Comparison of ENCODE assay signal across 14 cellular contexts in genomic region chr17:82957961-82958491, GRCh38.
"Had no signal": no experiment of that assay in that cellular context is flagged by ENCODE, and none has a peak within 500 bp of the region (broad histone marks: within the 10 kb centered on the region; RNA-seq: fewer than 3 reads in every experiment).

No MANE protein-coding gene starts in this region.

- H3K27me3 ChIP-seq: breast epithelium, esophagus squamous epithelium, tibial artery had no signal

- H3K36me3 ChIP-seq: breast epithelium had no signal

- H3K4me1 ChIP-seq: breast epithelium had no signal

- H3K27ac Mint-ChIP-seq: activated B cell treated with CpG ODN at 0.5 μM for 24 hours; activated CD4-positive, alpha-beta T cell treated with anti-CD3 and anti-CD28 coated beads, Interleukin-2, amount 10 ng/mL, durations not matched to agents 24 days and 14 days; stimulated activated naive CD8-positive, alpha-beta T cell treated with anti-CD3 and anti-CD28 coated beads, Interleukin-15, Interleukin-2, amounts not matched to agents 100 ng/mL and 50 ng/mL, for 24 hours; T-helper 17 cell had no signal

- H3K4me3 Mint-ChIP-seq: activated B cell treated with CpG ODN at 0.5 μM for 24 hours; activated CD4-positive, alpha-beta T cell treated with anti-CD3 and anti-CD28 coated beads, Interleukin-2, amount 10 ng/mL, durations not matched to agents 24 days and 14 days; naive B cell; stimulated activated naive CD8-positive, alpha-beta T cell treated with anti-CD3 and anti-CD28 coated beads, Interleukin-15, Interleukin-2, amounts not matched to agents 100 ng/mL and 50 ng/mL, for 24 hours; T-helper 17 cell had no signal

- FAIRE-seq: keratinocyte had no signal

- ATAC-seq: T-helper 17 cell had no signal

- H3K27ac ChIP-seq: breast epithelium, esophagus squamous epithelium, tibial artery had no signal

- H3K27me3 Mint-ChIP-seq: activated B cell treated with CpG ODN at 0.5 μM for 24 hours; activated CD4-positive, alpha-beta T cell treated with anti-CD3 and anti-CD28 coated beads, Interleukin-2, amount 10 ng/mL, durations not matched to agents 24 days and 14 days; stimulated activated naive CD8-positive, alpha-beta T cell treated with anti-CD3 and anti-CD28 coated beads, Interleukin-15, Interleukin-2, amounts not matched to agents 100 ng/mL and 50 ng/mL, for 24 hours; T-helper 17 cell had no signal

- H3K4me3 ChIP-seq: breast epithelium, esophagus squamous epithelium, lung, tibial artery had no signal

- DNase-seq: activated B cell treated with CpG ODN at 0.5 μM for 24 hours; activated CD4-positive, alpha-beta T cell treated with anti-CD3 and anti-CD28 coated beads, Interleukin-2, amount 10 ng/mL, durations not matched to agents 24 days and 14 days; activated T-cell treated with anti-CD3 and anti-CD28 coated beads, Interleukin-2, amount 50 U/mL, for 48 hours; esophagus squamous epithelium; foreskin fibroblast; naive B cell; stimulated activated CD4-positive, alpha-beta T cell treated with anti-CD3 and anti-CD28 coated beads, Interleukin-4, amount 100 ng/mL, for 1 hour; stimulated activated CD8-positive, alpha-beta memory T cell treated with anti-CD3 and anti-CD28 coated beads, Interleukin-4, amount 100 ng/mL, for 48 hours; T-helper 17 cell; tibial artery had no signal
